Comparison of ENCODE assay signal across 1 cellular context in the genomic region with DNA sequence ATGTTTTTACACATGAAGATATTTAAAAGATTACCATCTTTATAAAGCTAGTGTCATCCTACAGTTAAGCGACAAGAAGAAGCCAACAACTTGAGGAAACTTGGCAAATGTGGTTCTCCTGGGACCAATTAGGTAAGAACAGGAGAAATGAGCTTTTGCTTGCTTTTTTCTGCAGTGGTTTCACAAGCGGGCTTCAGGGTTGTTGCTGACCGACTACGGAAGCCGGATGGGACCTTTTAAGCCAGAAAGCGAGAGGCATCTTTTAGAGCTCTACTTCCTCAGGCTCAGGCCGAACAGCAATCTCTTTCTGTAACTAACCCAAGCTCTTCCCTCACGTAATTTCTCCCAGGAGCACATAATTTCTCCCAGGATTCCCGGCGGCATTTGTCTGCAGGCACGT.
TF ChIP-seq lines count a peak whose summit lies in the region.

No MANE protein-coding gene starts in this region.

TF ChIP-seq in GM23338, 12 proteins besides CTCF, POLR2A, EP300 and RAD21 (continued from another document):
- TF ChIP-seq ZNF331 (CRISPR knock-in tag; IDR thresholded peaks at IDR 0.05; ENCODE audit: low read depth) (no peak), EZH2 (IDR thresholded peaks at IDR 0.05; ENCODE audit: low read depth, unreplicated experiment) (no peak)
